ENCODE assay signal across 19 cellular contexts in the genomic region with DNA sequence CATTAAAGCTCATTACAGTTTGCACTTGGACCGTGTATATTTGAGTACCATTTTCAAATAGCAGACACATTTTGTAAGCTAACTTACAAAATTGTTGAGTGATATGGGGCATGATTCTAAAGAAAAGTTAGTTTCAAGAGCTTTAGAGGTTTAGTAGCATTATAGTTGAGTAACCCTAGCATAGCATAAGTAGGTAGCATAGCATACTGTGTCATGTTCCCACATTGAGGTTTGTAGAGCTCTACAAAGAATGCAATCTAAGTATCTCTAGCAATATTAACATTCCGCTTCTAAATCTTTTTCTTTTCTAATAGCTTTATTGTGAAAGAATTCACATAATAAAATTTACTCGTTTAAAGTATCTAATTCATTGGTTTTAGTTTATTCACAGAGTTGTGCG.
DNase-seq lines count a peak whose midpoint lies in the region; ATAC-seq and TF ChIP-seq lines count a peak whose summit lies in the region.
"Had no signal": no experiment of that assay in that cellular context is flagged by ENCODE, and none has a peak within 500 bp of the region (broad histone marks: within the 10 kb centered on the region; RNA-seq: fewer than 3 reads in every experiment).

No MANE protein-coding gene starts in this region.

- H3K4me3 Mint-ChIP-seq in activated T-cell treated with anti-CD3 and anti-CD28 coated beads, Interleukin-2, amount 50 U/mL, for 4 hours: no peak overlapping the region

- H3K27me3 ChIP-seq in AG04450 (ENCODE audit: control insufficient read depth, insufficient read depth, low read length) (no peaks in the 10 kb centered on the region), MM.1S (replicated peaks; ENCODE audit: insufficient read depth, low read length) (no peaks in the 10 kb centered on the region), mesenchymal stem cell (ENCODE audit: control insufficient read depth in 1 of 2, insufficient read depth in 1 of 2, low read length in 2 of 2) (no peaks in the 10 kb centered on the region)
- H3K27me3 ChIP-seq: Peyer's patch had no signal

- H4K20me1 ChIP-seq in MM.1S (ENCODE audit: insufficient read depth, low read length): no peaks in the 10 kb centered on the region

- H4K91ac ChIP-seq in mesenchymal stem cell (ENCODE audit: low read length): no peak overlapping the region

- H3K4me2 ChIP-seq in MM.1S (ENCODE audit: low read depth, low read length) (peak overlapping the region; percentile 48), mesenchymal stem cell (ENCODE audit: low read length, poor library complexity, severe bottlenecking) (no peak overlapping the region)

- no peak overlapping the region for H3K27ac ChIP-seq in AG04450 (ENCODE audit: low read depth, low read length)
- H3K27ac ChIP-seq in MM.1S (ENCODE audit: low read length): peak overlapping the region; percentile 32; the same call in 1 of the 2 replicates
- H3K27ac ChIP-seq in caudate nucleus (ENCODE audit: low read depth, low read length): peak overlapping the region; percentile 14
- H3K27ac ChIP-seq in mesenchymal stem cell (ENCODE audit: low read length, poor library complexity, severe bottlenecking): no peak overlapping the region
- H3K27ac ChIP-seq: C4-2B, Peyer's patch had no signal

- no peak overlapping the region for H3K4ac ChIP-seq in mesenchymal stem cell (ENCODE audit: low read depth in 1 of 2, low read length in 2 of 2)

- H3K79me1 ChIP-seq in mesenchymal stem cell (replicated peaks; ENCODE audit: low read length, poor library complexity, severe bottlenecking): peaks cover 14% of the 10 kb centered on the region

- H3K4me3 ChIP-seq in AG04450 (ENCODE audit: low read depth, low read length) (no peak overlapping the region), MM.1S (ENCODE audit: low read length) (no peak overlapping the region), mesenchymal stem cell (ENCODE audit: insufficient read depth in 1 of 2, low read depth in 1 of 2, low read length in 2 of 2) (no peak overlapping the region)
- H3K4me3 ChIP-seq: Peyer's patch had no signal

- DNase-seq in AG04450 (ENCODE audit: low read depth, low spot score) (peak; percentile 6), MM.1S (peak; percentile 19), caudate nucleus (lab: John Stamatoyannopoulos, UW) (no peak), mesenchymal stem cell (peak; percentile 20), AML-193 (lab: John Stamatoyannopoulos, UW) (no peak), DMS 273 (lab: John Stamatoyannopoulos, UW; ENCODE audit: unreplicated experiment) (no peak), HPDE6-E6E7 (ENCODE audit: extremely low spot score) (no peak)
- DNase-seq in activated T-cell treated with anti-CD3 and anti-CD28 coated beads, Interleukin-2, amount 50 U/mL, for 4 hours: no peak
- DNase-seq: DMS79 treated with DMSO at 0.1 percent for 48 hours, H7, NCI-H1048, NCI-H1436 treated with DMSO at 0.1 percent for 48 hours, NCI-H2029, NCI-H2171, NCI-H446, NCI-H526 treated with DMSO at 0.1 percent for 48 hours, Peyer's patch had no signal

- no peaks in the 10 kb centered on the region for H3K9me2 ChIP-seq in MM.1S (replicated peaks; ENCODE audit: insufficient read depth, low read length)

- H3K27me3 Mint-ChIP-seq in activated T-cell treated with anti-CD3 and anti-CD28 coated beads, Interleukin-2, amount 50 U/mL, for 4 hours (ENCODE audit: low read depth): peaks cover 8% of the 10 kb centered on the region

- TF ChIP-seq CTCF in AG04450 (IDR thresholded peaks at IDR 0.05; ENCODE audit: low read depth, low read length): no peak
- no peak for TF ChIP-seq CTCF in MM.1S (IDR thresholded peaks at IDR 0.05; ENCODE audit: low read length)

- H2BK5ac ChIP-seq in mesenchymal stem cell (ENCODE audit: low read depth, low read length, poor library complexity, severe bottlenecking): no peak overlapping the region

- H3K4me1 Mint-ChIP-seq in activated T-cell treated with anti-CD3 and anti-CD28 coated beads, Interleukin-2, amount 50 U/mL, for 4 hours (ENCODE audit: low read depth): no peaks in the 10 kb centered on the region

- H2BK15ac ChIP-seq in mesenchymal stem cell (ENCODE audit: low read depth, poor library complexity, severe bottlenecking): no peak overlapping the region

- no peaks in the 10 kb centered on the region for H3K36me3 Mint-ChIP-seq in activated T-cell treated with anti-CD3 and anti-CD28 coated beads, Interleukin-2, amount 50 U/mL, for 4 hours (ENCODE audit: insufficient read depth)

- no peak overlapping the region for H4K8ac ChIP-seq in mesenchymal stem cell (ENCODE audit: low read length)

- no peak for ATAC-seq in activated T-cell treated with anti-CD3 and anti-CD28 coated beads, Interleukin-2, amount 50 U/mL, for 4 hours
- ATAC-seq: Right ventricle myocardium inferior had no signal

- no peak overlapping the region for H3K18ac ChIP-seq in mesenchymal stem cell (ENCODE audit: low read depth in 1 of 2, low read length in 2 of 2)

- no peak overlapping the region for H3K23ac ChIP-seq in mesenchymal stem cell (ENCODE audit: low read length in 2 of 2)

- H2AK5ac ChIP-seq in mesenchymal stem cell (ENCODE audit: low read length, severe bottlenecking): no peak overlapping the region

- H3F3A ChIP-seq in MM.1S (ENCODE audit: insufficient read depth, low read length): no peaks in the 10 kb centered on the region

- H3K14ac ChIP-seq in mesenchymal stem cell (ENCODE audit: low read length in 2 of 2): no peak overlapping the region

- WGBS in mesenchymal stem cell: 100% methylated on average over 1 of the region's 4 CpGs

- no peak overlapping the region for H3K9ac ChIP-seq in MM.1S (ENCODE audit: low read length)
- no peak overlapping the region for H3K9ac ChIP-seq in mesenchymal stem cell (ENCODE audit: low read length)

- no peaks in the 10 kb centered on the region for H3K9me3 ChIP-seq in AG04450 (ENCODE audit: control insufficient read depth, insufficient read depth, low read length)
- no peaks in the 10 kb centered on the region for H3K9me3 ChIP-seq in MM.1S (replicated peaks; ENCODE audit: insufficient read depth, low read length)
- no peaks in the 10 kb centered on the region for H3K9me3 ChIP-seq in mesenchymal stem cell (ENCODE audit: control insufficient read depth, low read length)
- H3K9me3 ChIP-seq: Peyer's patch had no signal

- H3K9me3 Mint-ChIP-seq in activated T-cell treated with anti-CD3 and anti-CD28 coated beads, Interleukin-2, amount 50 U/mL, for 4 hours: no peaks in the 10 kb centered on the region

- H3K36me3 ChIP-seq in MM.1S (replicated peaks; ENCODE audit: insufficient read depth, low read length) (no peaks in the 10 kb centered on the region), mesenchymal stem cell (ENCODE audit: control insufficient read depth in 1 of 2, insufficient read depth in 2 of 2, low read depth in 1 of 2, low read length in 2 of 2) (peaks cover 21 to 49% of the 10 kb centered on the region in 2 experiments)

- CTCF ChIA-PET in AG04450 (lab: Charles Lee): interaction anchor here (0.6 to 1.6 kb wide), 4 partner anchors 12 to 129 kb away, joined by 3 to 6 read pairs (median 4); no protein-coding TSS in a partner anchor

- H2BK12ac ChIP-seq in mesenchymal stem cell (ENCODE audit: low read length in 2 of 2): no peak overlapping the region

- POLR2A ChIA-PET in AG04450 (lab: Yijun Ruan, JAX): interaction anchor here (0.6 to 1.3 kb wide), 2 partner anchors 26 to 450 kb away, joined by 4 to 6 read pairs; no protein-coding TSS in a partner anchor

- H2BK120ac ChIP-seq in mesenchymal stem cell (ENCODE audit: low read depth, low read length): no peak overlapping the region

- no peaks in the 10 kb centered on the region for H3K79me2 ChIP-seq in MM.1S (ENCODE audit: low read length)

- H3K4me1 ChIP-seq in MM.1S (ENCODE audit: low read length): peaks cover 10% of the 10 kb centered on the region
- H3K4me1 ChIP-seq in mesenchymal stem cell (ENCODE audit: control insufficient read depth, insufficient read depth, low read depth, low read length): no peaks in the 10 kb centered on the region
- H3K4me1 ChIP-seq: Peyer's patch had no signal

- H2AFZ ChIP-seq in MM.1S (ENCODE audit: low read length): no peak overlapping the region
- no peak overlapping the region for H2AFZ ChIP-seq in mesenchymal stem cell (ENCODE audit: low read depth, low read length)

Comparison
In these comparisons a context has a peak if more than half of its experiments do, and no peak if none do; other contexts are left out.
1. DNase-seq: peak in AG04450 (single experiment), MM.1S (single experiment) and mesenchymal stem cell (single experiment); none in caudate nucleus (0 of 61), activated T-cell treated with anti-CD3 and anti-CD28 coated beads, Interleukin-2, amount 50 U/mL, for 4 hours (single experiment), AML-193 (0 of 2), DMS 273 (single experiment) and HPDE6-E6E7 (single experiment).
2. H3K27ac ChIP-seq: peak in MM.1S (single experiment) and caudate nucleus (single experiment); none in AG04450 (single experiment) and mesenchymal stem cell (single experiment).